22 cellular contexts compared by ENCODE assay signal in genomic region chr14:106737025-106737424, GRCh38.
"Had no signal": no experiment of that assay in that cellular context is flagged by ENCODE, and none has a peak within 500 bp of the region (broad histone marks: within the 10 kb centered on the region; RNA-seq: fewer than 3 reads in every experiment).

No MANE protein-coding gene starts in this region.

- H3K4me3 Mint-ChIP-seq: activated naive CD4-positive, alpha-beta T cell treated with anti-CD3 and anti-CD28 coated beads for 36 hours; activated naive CD8-positive, alpha-beta T cell treated with anti-CD3 and anti-CD28 coated beads, Interleukin-2, amount 10 ng/mL, durations not matched to agents 7 days and 5 days; nephron; T-helper 2 cell treated with Interferon-gamma antibody and Interleukin-4, amounts not matched to agents 5 μg/mL and 100 μg/mL, for 36 hours had no signal

- H3K27ac Mint-ChIP-seq: activated naive CD4-positive, alpha-beta T cell treated with anti-CD3 and anti-CD28 coated beads for 36 hours; activated naive CD8-positive, alpha-beta T cell treated with anti-CD3 and anti-CD28 coated beads, Interleukin-2, amount 10 ng/mL, durations not matched to agents 7 days and 5 days; activated T-cell treated with anti-CD3 and anti-CD28 coated beads, Interleukin-2, amount 50 U/mL, for 72 hours; nephron; T-helper 2 cell treated with Interferon-gamma antibody and Interleukin-4, amounts not matched to agents 5 μg/mL and 100 μg/mL, for 36 hours had no signal

- H3K4me1 Mint-ChIP-seq: activated naive CD8-positive, alpha-beta T cell treated with anti-CD3 and anti-CD28 coated beads, Interleukin-2, amount 10 ng/mL, durations not matched to agents 7 days and 5 days; nephron had no signal

- H3K9me3 Mint-ChIP-seq: activated naive CD4-positive, alpha-beta T cell treated with anti-CD3 and anti-CD28 coated beads for 36 hours; activated naive CD8-positive, alpha-beta T cell treated with anti-CD3 and anti-CD28 coated beads, Interleukin-2, amount 10 ng/mL, durations not matched to agents 7 days and 5 days; activated T-cell treated with anti-CD3 and anti-CD28 coated beads, Interleukin-2, amount 50 U/mL, for 72 hours; nephron; T-helper 2 cell treated with Interferon-gamma antibody and Interleukin-4, amounts not matched to agents 5 μg/mL and 100 μg/mL, for 36 hours had no signal

- H3K27ac ChIP-seq: epithelial cell of prostate, gastroesophageal sphincter, left ventricle myocardium inferior, neutrophil, ovary, testis, uterus, WERI-Rb-1 had no signal

- H3K36me3 ChIP-seq: gastroesophageal sphincter, left ventricle myocardium inferior, neutrophil, ovary, uterus, WERI-Rb-1 had no signal

- H3K36me3 Mint-ChIP-seq: activated naive CD8-positive, alpha-beta T cell treated with anti-CD3 and anti-CD28 coated beads, Interleukin-2, amount 10 ng/mL, durations not matched to agents 7 days and 5 days had no signal

- ATAC-seq: gastroesophageal sphincter, right cardiac atrium had no signal

- H3K4me3 ChIP-seq: gastroesophageal sphincter, left ventricle myocardium inferior, ovary, testis, uterus had no signal

- H3K27me3 ChIP-seq: gastroesophageal sphincter, neutrophil, ovary, testis, uterus had no signal

- DNase-seq: activated CD4-positive, alpha-beta T cell treated with anti-CD3 and anti-CD28 coated beads, Interleukin-2, amount 50 U/mL, for 1 hour; activated CD4-positive, CD25-positive, alpha-beta regulatory T cell treated with anti-CD3 and anti-CD28 coated beads, Interleukin-2, amount 50 U/mL, for 72 hours; activated naive CD4-positive, alpha-beta T cell treated with anti-CD3 and anti-CD28 coated beads for 36 hours; activated naive CD8-positive, alpha-beta T cell treated with anti-CD3 and anti-CD28 coated beads, Interleukin-2, amount 10 ng/mL, durations not matched to agents 7 days and 5 days; amniotic stem cell; cortex of kidney; head of caudate nucleus; hypothalamus; left ventricle myocardium inferior; ovary; right cardiac atrium; stimulated activated CD4-positive, alpha-beta T cell treated with anti-CD3 and anti-CD28 coated beads, Interleukin-4, amount 100 ng/mL, for 24 hours; testis; trophoblast cell; uterus; WERI-Rb-1 had no signal

- H3K9me3 ChIP-seq: gastroesophageal sphincter, left ventricle myocardium inferior, neutrophil, ovary, testis, uterus had no signal

- H3K4me1 ChIP-seq: gastroesophageal sphincter, left ventricle myocardium inferior, testis, uterus had no signal
